ENCODE assay signal across 8 cellular contexts in the genomic region with DNA sequence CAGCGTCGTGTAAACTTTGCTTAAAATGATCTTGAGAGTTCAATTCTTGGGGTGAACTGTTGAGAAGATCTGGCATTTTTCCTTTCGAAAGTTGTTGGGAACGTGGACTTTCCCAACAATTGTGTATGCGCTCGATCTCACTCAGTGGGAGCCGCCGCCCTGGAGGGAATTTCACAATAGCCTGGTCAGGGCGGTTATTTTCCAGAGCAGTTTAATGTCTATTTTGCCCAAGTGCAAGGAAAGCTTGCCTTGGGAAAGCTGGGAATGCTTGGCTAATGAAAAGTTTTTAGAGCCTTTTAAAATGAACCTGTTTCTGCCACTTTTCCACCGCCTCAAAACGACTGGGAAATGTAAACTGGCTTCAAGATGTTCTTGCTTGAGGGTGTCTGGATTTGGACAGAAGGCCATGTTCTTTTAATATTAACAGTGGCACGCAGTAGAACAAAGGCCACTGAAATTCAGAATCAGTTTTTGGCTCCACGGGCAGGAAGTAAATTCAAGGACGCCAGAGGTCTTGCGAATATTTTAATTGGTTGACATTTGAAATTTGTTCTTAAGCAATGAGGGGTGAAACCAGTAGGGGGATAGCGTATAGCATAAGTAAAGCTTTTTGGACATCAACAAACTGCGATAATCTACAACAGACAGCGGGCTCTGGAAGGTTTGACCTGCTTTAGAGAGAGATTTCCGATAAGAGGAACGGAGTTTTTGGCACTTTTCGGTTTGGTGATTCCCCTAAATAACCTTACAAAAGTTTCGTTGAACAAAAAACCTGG. TPM values are rescaled to one million over a fixed set of nuclear protein-coding genes. Genes with fewer than 3 reads are reported as not detected.
DNase-seq lines count a peak whose midpoint lies in the region; ATAC-seq and TF ChIP-seq lines count a peak whose summit lies in the region.

No MANE protein-coding gene starts in this region.

- H3K4me1 Mint-ChIP-seq in activated CD8-positive, alpha-beta memory T cell treated with anti-CD3 and anti-CD28 coated beads, Interleukin-2, amount 10 ng/mL, durations not matched to agents 7 days and 5 days, result peaks cover 38% of the 10 kb centered on the region
- peaks cover 36% of the 10 kb centered on the region for H3K4me1 Mint-ChIP-seq in activated naive CD8-positive, alpha-beta T cell treated with anti-CD3 and anti-CD28 coated beads for 36 hours

- peak overlapping the region; percentile 95 for H3K4me3 Mint-ChIP-seq in activated CD8-positive, alpha-beta memory T cell treated with anti-CD3 and anti-CD28 coated beads, Interleukin-2, amount 10 ng/mL, durations not matched to agents 7 days and 5 days
- H3K4me3 Mint-ChIP-seq in activated naive CD8-positive, alpha-beta T cell treated with anti-CD3 and anti-CD28 coated beads for 36 hours, result peak overlapping the region; percentile 98

- intact Hi-C loops in head of caudate nucleus (cut with DNase I), result loop anchor here (5.0 kb wide), 1 partner anchor 40 kb away; no protein-coding TSS in a partner anchor

- no peaks in the 10 kb centered on the region for H3K27me3 ChIP-seq in parathyroid adenoma (ENCODE audit: control insufficient read depth, insufficient read depth, low read length)

- DNase-seq in activated CD8-positive, alpha-beta memory T cell treated with anti-CD3 and anti-CD28 coated beads, Interleukin-2, amount 10 ng/mL, durations not matched to agents 7 days and 5 days, result peak; percentile 71
- DNase-seq in activated CD8-positive, alpha-beta memory T cell treated with anti-CD3 and anti-CD28 coated beads, Interleukin-2, amount 50 U/mL, for 48 hours, result no peak
- DNase-seq in NCI-H748 (lab: John Stamatoyannopoulos, UW; ENCODE audit: unreplicated experiment) (peak; percentile 71), head of caudate nucleus (peak in 22 of 42 donors; percentile 14 to 70 (median 40))
- peak; percentile 51 for DNase-seq in activated naive CD8-positive, alpha-beta T cell treated with anti-CD3 and anti-CD28 coated beads for 36 hours

- no peaks in the 10 kb centered on the region for H3K9me3 ChIP-seq in parathyroid adenoma (ENCODE audit: control insufficient read depth, low read length)

- ATAC-seq in activated CD8-positive, alpha-beta memory T cell treated with anti-CD3 and anti-CD28 coated beads, Interleukin-2, amount 10 ng/mL, durations not matched to agents 7 days and 5 days, result peak; percentile 35
- ATAC-seq in HG02840 (IDR thresholded peaks at IDR 0.05; ENCODE audit: low FRiP score, unreplicated experiment), result peak; percentile 25
- ATAC-seq in HG03108 (IDR thresholded peaks at IDR 0.05; ENCODE audit: unreplicated experiment), result no peak

- peaks cover 3% of the 10 kb centered on the region for H3K79me2 ChIP-seq in parathyroid adenoma

- no peak for TF ChIP-seq CTCF in parathyroid adenoma (IDR thresholded peaks at IDR 0.05)

- H3K4me3 ChIP-seq in parathyroid adenoma (ENCODE audit: low read depth, low read length), result peak overlapping the region; percentile 60

- H2AFZ ChIP-seq in parathyroid adenoma, result peak overlapping the region; percentile 94

- peaks cover 2% of the 10 kb centered on the region for H3K27me3 Mint-ChIP-seq in activated CD8-positive, alpha-beta memory T cell treated with anti-CD3 and anti-CD28 coated beads, Interleukin-2, amount 10 ng/mL, durations not matched to agents 7 days and 5 days
- no peaks in the 10 kb centered on the region for H3K27me3 Mint-ChIP-seq in activated naive CD8-positive, alpha-beta T cell treated with anti-CD3 and anti-CD28 coated beads for 36 hours

- H3K4me1 ChIP-seq in parathyroid adenoma, result no peaks in the 10 kb centered on the region

- H3K27ac Mint-ChIP-seq in activated CD8-positive, alpha-beta memory T cell treated with anti-CD3 and anti-CD28 coated beads, Interleukin-2, amount 10 ng/mL, durations not matched to agents 7 days and 5 days, result peak overlapping the region; percentile 90
- H3K27ac Mint-ChIP-seq in activated naive CD8-positive, alpha-beta T cell treated with anti-CD3 and anti-CD28 coated beads for 36 hours, result peak overlapping the region; percentile 90

- H3K27ac ChIP-seq in parathyroid adenoma, result peak overlapping the region; percentile 88

- peaks cover 37% of the 10 kb centered on the region for H3K36me3 Mint-ChIP-seq in activated CD8-positive, alpha-beta memory T cell treated with anti-CD3 and anti-CD28 coated beads, Interleukin-2, amount 10 ng/mL, durations not matched to agents 7 days and 5 days
- H3K36me3 Mint-ChIP-seq in activated naive CD8-positive, alpha-beta T cell treated with anti-CD3 and anti-CD28 coated beads for 36 hours, result peaks cover 37% of the 10 kb centered on the region

- peak overlapping the region; percentile 73 for H3K4me2 ChIP-seq in parathyroid adenoma (ENCODE audit: low read length)

- no peaks in the 10 kb centered on the region for H3K36me3 ChIP-seq in parathyroid adenoma (ENCODE audit: control insufficient read depth, insufficient read depth, low read length)

- H3K9me3 Mint-ChIP-seq in activated CD8-positive, alpha-beta memory T cell treated with anti-CD3 and anti-CD28 coated beads, Interleukin-2, amount 10 ng/mL, durations not matched to agents 7 days and 5 days (ENCODE audit: low read depth), result no peaks in the 10 kb centered on the region
- H3K9me3 Mint-ChIP-seq in activated naive CD8-positive, alpha-beta T cell treated with anti-CD3 and anti-CD28 coated beads for 36 hours, result peaks cover 1% of the 10 kb centered on the region

- H3K9ac ChIP-seq in parathyroid adenoma, result peak overlapping the region; percentile 41

- CTCF ChIA-PET in activated CD8-positive, alpha-beta memory T cell treated with anti-CD3 and anti-CD28 coated beads, Interleukin-2, amount 10 ng/mL, durations not matched to agents 7 days and 5 days (lab: Charles Lee), result interaction anchor here (0.6 to 7.9 kb wide), 25 partner anchors 8 to 1163 kb away, joined by 3 to 62 read pairs (median 6); partner anchors contain the start of genes CASP10, CASP8, CLK1 and HYCC2

RNA-seq across cellular contexts. Expression of gene CFLAR, which starts 1.2 kb away (rescaled TPM):
- total RNA-seq in activated CD8-positive, alpha-beta memory T cell treated with anti-CD3 and anti-CD28 coated beads, Interleukin-2, amount 10 ng/mL, durations not matched to agents 7 days and 5 days, result 100 to 1,000 TPM; 193 to 242 TPM
- 100 to 1,000 TPM; 190 to 198 TPM for total RNA-seq in activated naive CD8-positive, alpha-beta T cell treated with anti-CD3 and anti-CD28 coated beads for 36 hours

RNA-seq across cellular contexts. Expression of gene NDUFB3, which starts 45.3 kb away (rescaled TPM):
- 100 to 1,000 TPM; 116 to 141 TPM for total RNA-seq in activated CD8-positive, alpha-beta memory T cell treated with anti-CD3 and anti-CD28 coated beads, Interleukin-2, amount 10 ng/mL, durations not matched to agents 7 days and 5 days
- total RNA-seq in activated naive CD8-positive, alpha-beta T cell treated with anti-CD3 and anti-CD28 coated beads for 36 hours, result 100 to 1,000 TPM; 139 to 146 TPM

RNA-seq across cellular contexts. Expression of gene HYCC2, which starts 45.7 kb away (rescaled TPM):
- total RNA-seq in activated CD8-positive, alpha-beta memory T cell treated with anti-CD3 and anti-CD28 coated beads, Interleukin-2, amount 10 ng/mL, durations not matched to agents 7 days and 5 days, result 10 to 100 TPM; 33.4 to 37.2 TPM
- total RNA-seq in activated naive CD8-positive, alpha-beta T cell treated with anti-CD3 and anti-CD28 coated beads for 36 hours, result 10 to 100 TPM; 22.6 to 25.3 TPM
